8 cellular contexts compared by ENCODE assay signal in genomic region chr16:590165-590874, GRCh38. TPM values are rescaled to one million over a fixed set of nuclear protein-coding genes. Genes with fewer than 3 reads are reported as not detected.
DNase-seq lines count a peak whose midpoint lies in the region; ATAC-seq, FAIRE-seq and TF ChIP-seq lines count a peak whose summit lies in the region.

No MANE protein-coding gene starts in this region.

- peak overlapping the region; percentile 77 for H3K4me3 ChIP-seq in brain microvascular endothelial cell (ENCODE audit: low read depth, low read length)
- peak overlapping the region; percentile 72 to 90 for H3K4me3 ChIP-seq in uterus

- TF ChIP-seq CTCF in brain microvascular endothelial cell (IDR thresholded peaks at IDR 0.05; ENCODE audit: low read depth, low read length, missing control alignments) = no peak
- no peak for TF ChIP-seq CTCF in uterus (IDR thresholded peaks at IDR 0.05)

- H3K4me1 Mint-ChIP-seq in memory B cell = peaks cover 29% of the 10 kb centered on the region

- no peak for FAIRE-seq in GM19239 (lab: Jason Lieb, UNC)

- H3K27ac ChIP-seq in brain microvascular endothelial cell = peak overlapping the region; percentile 29
- peak overlapping the region; percentile 67 to 79 for H3K27ac ChIP-seq in uterus

- TF ChIP-seq POLR2A in uterus (IDR thresholded peaks at IDR 0.05) = peak in 1 of 2 donors; percentile 27

- ATAC-seq in memory B cell (ENCODE audit: low read depth) (no peak), HG02763 (IDR thresholded peaks at IDR 0.05; ENCODE audit: unreplicated experiment) (no peak)

- no peaks in the 10 kb centered on the region for H3K9me3 ChIP-seq in uterus

- peak overlapping the region; percentile 99 for H3K4me3 Mint-ChIP-seq in memory B cell

- no peaks in the 10 kb centered on the region for H3K9me3 Mint-ChIP-seq in memory B cell

- intact Hi-C loops in uterus (cut with DNase I; ENCODE audit: low total_unique reads) = no loop called here

- in situ Hi-C loops in brain microvascular endothelial cell (cut with HindIII; ENCODE audit: low pct_ligation_motif_present, low sequenced_read_pairs) = no loop called here

- peaks cover 2% of the 10 kb centered on the region for H3K36me3 Mint-ChIP-seq in memory B cell

- peaks cover 0 to 21% of the 10 kb centered on the region in 2 donors for H3K4me1 ChIP-seq in uterus

- peak overlapping the region; percentile 98 for H3K27ac Mint-ChIP-seq in memory B cell

- no peaks in the 10 kb centered on the region for H3K27me3 ChIP-seq in brain microvascular endothelial cell (replicated peaks)
- no peaks in the 10 kb centered on the region for H3K27me3 ChIP-seq in uterus

- H3K36me3 ChIP-seq in brain microvascular endothelial cell (replicated peaks) (no peaks in the 10 kb centered on the region), uterus (no peaks in the 10 kb centered on the region)

- DNase-seq in ELF-1 (ENCODE audit: low read depth, low spot score) = peak; percentile 32
- peak; percentile 59 for DNase-seq in HT-29 (ENCODE audit: low spot score)
- DNase-seq in brain microvascular endothelial cell = no peak
- DNase-seq in memory B cell (ENCODE audit: low spot score in 2 of 2) = no peak
- DNase-seq in uterus = peak in 1 of 2 donors; percentile 48
- no peak for DNase-seq in SKM-1 (lab: John Stamatoyannopoulos, UW; ENCODE audit: unreplicated experiment)
- no peak for DNase-seq in GM19239 (ENCODE audit: insufficient read length, low spot score)

- no peaks in the 10 kb centered on the region for H3K27me3 Mint-ChIP-seq in memory B cell

RNA-seq across cellular contexts. Expression of gene RAB40C, which starts 0.5 kb away (rescaled TPM):
- total RNA-seq in HT-29 (2014; rRNA removed; shearing (Covaris generic)) = 54.2 and 58.2 TPM in 2 replicates
- 10 to 100 TPM in 2 of 4 donors, 1 to 10 TPM in 1, under 1 TPM in 1; 0.59 to 25.4 (median 14.3) TPM for total RNA-seq in uterus

RNA-seq across cellular contexts. Expression of gene PIGQ, which starts 20.6 kb away (rescaled TPM):
- total RNA-seq in HT-29 (2014; rRNA removed; shearing (Covaris generic)) = 99.5 and 103 TPM in 2 replicates
- 10 to 100 TPM in 3 of 4 donors, 1 to 10 TPM in 1; 10.0 to 56.9 (median 30.7) TPM for total RNA-seq in uterus

RNA-seq across cellular contexts. Expression of gene NHLRC4, which starts 23.5 kb away (rescaled TPM):
- total RNA-seq in HT-29 (2014; rRNA removed; shearing (Covaris generic)) = 0.05 and 0.13 TPM in 2 replicates
- total RNA-seq in uterus = 1 to 10 TPM; 1.2 to 7.5 (median 1.5) TPM

RNA-seq across cellular contexts. Expression of gene PRR35, which starts 30.1 kb away (rescaled TPM):
- 0.08 TPM in 1 of 2 replicates, not detected in the other for total RNA-seq in HT-29 (2014; rRNA removed; shearing (Covaris generic))
- not detected for total RNA-seq in uterus

RNA-seq across cellular contexts. Expression of gene WFIKKN1, which starts 40.5 kb away (rescaled TPM):
- total RNA-seq in HT-29 (2014; rRNA removed; shearing (Covaris generic)) = 0.74 and 1.1 TPM in 2 replicates
- 1 to 10 TPM in 1 of 4 donors, under 1 TPM in 2, not detected in 1; 0.26 to 1.4 (median 0.76) TPM for total RNA-seq in uterus

Comparison
In these comparisons a context has a peak if more than half of its experiments do, and no peak if none do; other contexts are left out.
1. DNase-seq: peak in ELF-1 (single experiment) and HT-29 (single experiment); none in brain microvascular endothelial cell (single experiment), memory B cell (0 of 2), SKM-1 (single experiment) and GM19239 (single experiment).